In the genomic region with DNA sequence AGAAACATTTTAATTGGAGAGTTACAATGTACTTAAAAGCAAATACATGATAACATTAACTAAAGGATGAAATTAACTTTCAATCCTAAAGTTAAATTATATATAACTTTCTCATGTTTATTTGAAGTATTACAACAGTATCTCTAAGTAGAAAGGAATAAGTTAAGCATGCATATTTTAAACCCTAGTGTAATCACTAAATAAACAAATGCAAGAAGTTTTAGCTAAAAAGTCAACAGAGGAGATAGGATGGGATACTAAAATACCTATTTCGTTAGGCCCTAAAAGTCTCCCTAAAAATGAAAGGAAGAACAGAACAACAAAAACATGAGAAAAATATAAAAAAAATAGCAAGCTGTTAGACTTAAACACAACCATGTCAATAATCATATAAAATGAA, we compare ENCODE assay signal across 1 cellular context.
TF ChIP-seq lines count a peak whose summit lies in the region.

No MANE protein-coding gene starts in this region.

TF ChIP-seq in IMR-90, 13 proteins besides CTCF, POLR2A, EP300 and RAD21 (continued from another document):
- TF ChIP-seq, protein P1, sequence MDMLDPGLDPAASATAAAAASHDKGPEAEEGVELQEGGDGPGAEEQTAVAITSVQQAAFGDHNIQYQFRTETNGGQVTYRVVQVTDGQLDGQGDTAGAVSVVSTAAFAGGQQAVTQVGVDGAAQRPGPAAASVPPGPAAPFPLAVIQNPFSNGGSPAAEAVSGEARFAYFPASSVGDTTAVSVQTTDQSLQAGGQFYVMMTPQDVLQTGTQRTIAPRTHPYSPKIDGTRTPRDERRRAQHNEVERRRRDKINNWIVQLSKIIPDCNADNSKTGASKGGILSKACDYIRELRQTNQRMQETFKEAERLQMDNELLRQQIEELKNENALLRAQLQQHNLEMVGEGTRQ (IDR thresholded peaks at IDR 0.05; ENCODE audit: low read depth, low read length) = no peak
- TF ChIP-seq SMC3 (IDR thresholded peaks at IDR 0.05; ENCODE audit: low read depth, low read length) (no peak), MXI1 (IDR thresholded peaks at IDR 0.05; ENCODE audit: borderline replicate concordance, low read depth, low read length) (no peak), RCOR1 (IDR thresholded peaks at IDR 0.05; ENCODE audit: insufficient replicate concordance, low read length) (no peak), BHLHE40 (IDR thresholded peaks at IDR 0.05; ENCODE audit: low read depth, low read length) (no peak), CEBPB (IDR thresholded peaks at IDR 0.05; ENCODE audit: low read depth, low read length) (no peak), MAFK (IDR thresholded peaks at IDR 0.05; ENCODE audit: low read depth, low read length) (no peak), FOS (IDR thresholded peaks at IDR 0.05; ENCODE audit: low read depth, low read length) (no peak)
- TF ChIP-seq, protein P2, sequence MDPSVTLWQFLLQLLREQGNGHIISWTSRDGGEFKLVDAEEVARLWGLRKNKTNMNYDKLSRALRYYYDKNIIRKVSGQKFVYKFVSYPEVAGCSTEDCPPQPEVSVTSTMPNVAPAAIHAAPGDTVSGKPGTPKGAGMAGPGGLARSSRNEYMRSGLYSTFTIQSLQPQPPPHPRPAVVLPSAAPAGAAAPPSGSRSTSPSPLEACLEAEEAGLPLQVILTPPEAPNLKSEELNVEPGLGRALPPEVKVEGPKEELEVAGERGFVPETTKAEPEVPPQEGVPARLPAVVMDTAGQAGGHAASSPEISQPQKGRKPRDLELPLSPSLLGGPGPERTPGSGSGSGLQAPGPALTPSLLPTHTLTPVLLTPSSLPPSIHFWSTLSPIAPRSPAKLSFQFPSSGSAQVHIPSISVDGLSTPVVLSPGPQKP (IDR thresholded peaks at IDR 0.05; ENCODE audit: borderline replicate concordance, low read depth, low read length) = no peak
